In genomic region chr2:85766214-85766613, GRCh38 we compare ENCODE assay signal across 21 cellular contexts. TPM values are rescaled to one million over a fixed set of nuclear protein-coding genes. Genes with fewer than 3 reads are reported as not detected.
DNase-seq lines count a peak whose midpoint lies in the region; ATAC-seq and TF ChIP-seq lines count a peak whose summit lies in the region.
"Had no signal": no experiment of that assay in that cellular context is flagged by ENCODE, and none has a peak within 500 bp of the region (broad histone marks: within the 10 kb centered on the region; RNA-seq: fewer than 3 reads in every experiment).

No MANE protein-coding gene starts in this region.

- POLR2A ChIA-PET in activated CD8-positive, alpha-beta T cell treated with anti-CD3 and anti-CD28 coated beads, Interleukin-2, amount 10 ng/mL, durations not matched to agents 7 days and 5 days (lab: Charles Lee) = interaction anchor here (0.6 to 0.7 kb wide), 3 partner anchors 8 to 270 kb away, joined by 3 read pairs; no protein-coding TSS in a partner anchor

- no peak for TF ChIP-seq POLR2A in right lobe of liver (IDR thresholded peaks at IDR 0.05)

- no peak for DNase-seq in right lobe of liver
- DNase-seq in ascending aorta (ENCODE audit: low spot score in 2 of 2) = no peak
- no peak for DNase-seq in neural crest cell (ENCODE audit: low read depth, low spot score)
- DNase-seq in activated CD8-positive, alpha-beta T cell treated with anti-CD3 and anti-CD28 coated beads, Interleukin-2, amount 10 ng/mL, durations not matched to agents 7 days and 5 days = no peak
- no peak for DNase-seq in NCI-H1417 treated with DMSO at 0.1 percent for 48 hours (lab: John Stamatoyannopoulos, UW)
- DNase-seq in amniotic stem cell (lab: John Stamatoyannopoulos, UW) = no peak
- DNase-seq in nucleus accumbens (lab: John Stamatoyannopoulos, UW) = no peak
- DNase-seq: activated naive CD4-positive, alpha-beta T cell treated with anti-CD3 and anti-CD28 coated beads, Interleukin-2, amount 50 U/mL, for 16 hours; activated T-cell treated with anti-CD3 and anti-CD28 coated beads, Interleukin-2, amount 50 U/mL, for 4 hours; Calu3; glutamatergic neuron; HFFc6; NCI-H1436 treated with DMSO at 0.1 percent for 48 hours; NCI-H2171 treated with DMSO at 0.1 percent for 48 hours; NCI-H774; stimulated activated CD8-positive, alpha-beta memory T cell treated with anti-CD3 and anti-CD28 coated beads, Interleukin-4, amount 100 ng/mL, for 48 hours; uterus had no signal

- H3K4me3 ChIP-seq in liver (ENCODE audit: low read depth in 1 of 3, low read length in 3 of 3) (no peak overlapping the region), right lobe of liver (no peak overlapping the region), ascending aorta (no peak overlapping the region)
- H3K4me3 ChIP-seq: BLaER1 treated with 17β-estradiol and CSF1 and Interleukin-3, amounts not matched to agents 10 nM and 100 nM; uterus had no signal

- H3K9ac ChIP-seq in liver (ENCODE audit: low read depth in 1 of 2, low read length in 2 of 2) = no peak overlapping the region
- H3K9ac ChIP-seq: BLaER1 treated with 17β-estradiol and CSF1 and Interleukin-3, amounts not matched to agents 10 nM and 100 nM had no signal

- H3K9me3 ChIP-seq in liver (ENCODE audit: control insufficient read depth in 4 of 4, low read length in 3 of 4) (no peaks in the 10 kb centered on the region), right lobe of liver (no peaks in the 10 kb centered on the region), ascending aorta (no peaks in the 10 kb centered on the region)
- H3K9me3 ChIP-seq: BLaER1 treated with 17β-estradiol and CSF1 and Interleukin-3, amounts not matched to agents 10 nM and 100 nM; uterus had no signal

- no peaks in the 10 kb centered on the region for H3K27me3 ChIP-seq in liver (ENCODE audit: control insufficient read depth in 4 of 4, insufficient read depth in 4 of 4, low read length in 3 of 4)
- no peaks in the 10 kb centered on the region for H3K27me3 ChIP-seq in right lobe of liver
- H3K27me3 ChIP-seq in ascending aorta = no peaks in the 10 kb centered on the region
- H3K27me3 ChIP-seq: uterus had no signal

- H3K4me1 Mint-ChIP-seq in neural crest cell = peaks cover 58% of the 10 kb centered on the region
- no peaks in the 10 kb centered on the region for H3K4me1 Mint-ChIP-seq in activated CD8-positive, alpha-beta T cell treated with anti-CD3 and anti-CD28 coated beads, Interleukin-2, amount 10 ng/mL, durations not matched to agents 7 days and 5 days (ENCODE audit: low read depth)

- TF ChIP-seq RAD21 in liver (IDR thresholded peaks at IDR 0.05) = no peak

- H3K36me3 ChIP-seq in liver (ENCODE audit: control insufficient read depth in 4 of 4, insufficient read depth in 3 of 4, low read depth in 1 of 4, low read length in 3 of 4) (peaks cover 0 to 9% (median 3%) of the 10 kb centered on the region in 4 donors), right lobe of liver (peaks cover 0 to 36% (median 1%) of the 10 kb centered on the region in 4 donors), ascending aorta (peaks cover 36 to 79% of the 10 kb centered on the region in 2 donors)
- H3K36me3 ChIP-seq: BLaER1 treated with 17β-estradiol and CSF1 and Interleukin-3, amounts not matched to agents 10 nM and 100 nM; uterus had no signal

- no peaks in the 10 kb centered on the region for H3K36me3 Mint-ChIP-seq in neural crest cell (ENCODE audit: low read depth)
- H3K36me3 Mint-ChIP-seq in activated CD8-positive, alpha-beta T cell treated with anti-CD3 and anti-CD28 coated beads, Interleukin-2, amount 10 ng/mL, durations not matched to agents 7 days and 5 days (ENCODE audit: low read depth) = no peaks in the 10 kb centered on the region

- H3K4me3 Mint-ChIP-seq in neural crest cell = peak overlapping the region; percentile 82
- no peak overlapping the region for H3K4me3 Mint-ChIP-seq in activated CD8-positive, alpha-beta T cell treated with anti-CD3 and anti-CD28 coated beads, Interleukin-2, amount 10 ng/mL, durations not matched to agents 7 days and 5 days
- H3K4me3 Mint-ChIP-seq: activated T-cell treated with anti-CD3 and anti-CD28 coated beads, Interleukin-2, amount 50 U/mL, for 4 hours; HFFc6; T-helper 2 cell treated with Interferon-gamma antibody and Interleukin-4, amounts not matched to agents 5 μg/mL and 100 μg/mL, for 36 hours had no signal

- 65% methylated on average over 6 of the region's 6 CpGs for WGBS in liver
- WGBS in right lobe of liver (ENCODE audit: insufficient coverage, low coverage, low lambda C conversion rate, missing lambda C conversion rate) = 67% methylated on average over 1 of the region's 6 CpGs

- no peaks in the 10 kb centered on the region for H3K27me3 Mint-ChIP-seq in neural crest cell (ENCODE audit: low read depth)
- peaks cover 43% of the 10 kb centered on the region for H3K27me3 Mint-ChIP-seq in activated CD8-positive, alpha-beta T cell treated with anti-CD3 and anti-CD28 coated beads, Interleukin-2, amount 10 ng/mL, durations not matched to agents 7 days and 5 days (ENCODE audit: low read depth)

- no peaks in the 10 kb centered on the region for H3K9me3 Mint-ChIP-seq in neural crest cell
- H3K9me3 Mint-ChIP-seq in activated CD8-positive, alpha-beta T cell treated with anti-CD3 and anti-CD28 coated beads, Interleukin-2, amount 10 ng/mL, durations not matched to agents 7 days and 5 days (ENCODE audit: insufficient read depth) = no peaks in the 10 kb centered on the region
- H3K9me3 Mint-ChIP-seq: activated T-cell treated with anti-CD3 and anti-CD28 coated beads, Interleukin-2, amount 50 U/mL, for 4 hours; HFFc6; T-helper 2 cell treated with Interferon-gamma antibody and Interleukin-4, amounts not matched to agents 5 μg/mL and 100 μg/mL, for 36 hours had no signal

- H3K4me1 ChIP-seq in liver (ENCODE audit: control insufficient read depth in 4 of 4, insufficient read depth in 4 of 4, low read length in 3 of 4) = peaks cover 26 to 63% (median 56%) of the 10 kb centered on the region in 4 donors
- H3K4me1 ChIP-seq in right lobe of liver = peaks cover 0 to 53% (median 14%) of the 10 kb centered on the region in 4 donors
- peaks cover 36 to 83% of the 10 kb centered on the region in 2 donors for H3K4me1 ChIP-seq in ascending aorta

- ATAC-seq in right lobe of liver = no peak
- no peak for ATAC-seq in activated CD8-positive, alpha-beta T cell treated with anti-CD3 and anti-CD28 coated beads, Interleukin-2, amount 10 ng/mL, durations not matched to agents 7 days and 5 days
- ATAC-seq: activated T-cell treated with anti-CD3 and anti-CD28 coated beads, Interleukin-2, amount 50 U/mL, for 4 hours; left lobe of liver had no signal

- CTCF ChIA-PET in activated CD8-positive, alpha-beta T cell treated with anti-CD3 and anti-CD28 coated beads, Interleukin-2, amount 10 ng/mL, durations not matched to agents 7 days and 5 days (lab: Charles Lee) = interaction anchor here (1.2 kb wide), 1 partner anchor 48 kb away, joined by 5 read pairs; no protein-coding TSS in a partner anchor

- no peak overlapping the region for H3K27ac Mint-ChIP-seq in neural crest cell (ENCODE audit: unreplicated experiment)
- no peak overlapping the region for H3K27ac Mint-ChIP-seq in activated CD8-positive, alpha-beta T cell treated with anti-CD3 and anti-CD28 coated beads, Interleukin-2, amount 10 ng/mL, durations not matched to agents 7 days and 5 days
- H3K27ac Mint-ChIP-seq: HFFc6; T-helper 2 cell treated with Interferon-gamma antibody and Interleukin-4, amounts not matched to agents 5 μg/mL and 100 μg/mL, for 36 hours had no signal

- intact Hi-C loops in right lobe of liver (cut with DNase I) (no loop called here), ascending aorta (cut with DNase I) (no loop called here)

- TF ChIP-seq CTCF in liver (IDR thresholded peaks at IDR 0.05; ENCODE audit: low read depth, low read length, missing input control) (no peak), right lobe of liver (IDR thresholded peaks at IDR 0.05) (no peak), ascending aorta (IDR thresholded peaks at IDR 0.05) (no peak), neural crest cell (conservative IDR thresholded peaks at IDR 0.05) (no peak)

- H3K27ac ChIP-seq in liver (ENCODE audit: low read depth in 1 of 2, low read length in 2 of 2) = no peak overlapping the region
- no peak overlapping the region for H3K27ac ChIP-seq in right lobe of liver
- H3K27ac ChIP-seq in ascending aorta = peak overlapping the region; percentile 37 to 93
- H3K27ac ChIP-seq: BLaER1 treated with 17β-estradiol and CSF1 and Interleukin-3, amounts not matched to agents 10 nM and 100 nM; uterus had no signal

TF ChIP-seq in liver, 16 proteins besides CTCF, POLR2A, EP300 and RAD21 (continues in another document):
- no peak for TF ChIP-seq JUND (IDR thresholded peaks at IDR 0.05)
- TF ChIP-seq ATF3 (IDR thresholded peaks at IDR 0.05) = no peak
- peak; percentile 52 for TF ChIP-seq NR2F2 (IDR thresholded peaks at IDR 0.05)
- TF ChIP-seq, protein P1, sequence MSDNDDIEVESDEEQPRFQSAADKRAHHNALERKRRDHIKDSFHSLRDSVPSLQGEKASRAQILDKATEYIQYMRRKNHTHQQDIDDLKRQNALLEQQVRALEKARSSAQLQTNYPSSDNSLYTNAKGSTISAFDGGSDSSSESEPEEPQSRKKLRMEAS (IDR thresholded peaks at IDR 0.05) = no peak
- TF ChIP-seq HNF4A (conservative IDR thresholded peaks at IDR 0.05) = no peak
- no peak for TF ChIP-seq ZBTB33 (IDR thresholded peaks at IDR 0.05)
- no peak for TF ChIP-seq TAF1 (conservative IDR thresholded peaks at IDR 0.05)

RNA-seq across cellular contexts. Expression of gene ATOH8, which starts 12.4 kb away (rescaled TPM):
- total RNA-seq in liver = 10 to 100 TPM in 1 of 2 donors, under 1 TPM in 1; 0.33 to 37.7 TPM
- 10 to 100 TPM; 20.4 to 33.2 TPM for polyA plus RNA-seq in liver
- total RNA-seq in right lobe of liver = 10 to 100 TPM in 4 of 6 experiments, 1 to 10 TPM in 2; 5.3 to 78.0 (median 46.2) TPM
- total RNA-seq in ascending aorta = 239 TPM
- 6.9 and 7.7 TPM in 2 replicates for total RNA-seq in neural crest cell
- total RNA-seq in activated CD8-positive, alpha-beta T cell treated with anti-CD3 and anti-CD28 coated beads, Interleukin-2, amount 10 ng/mL, durations not matched to agents 7 days and 5 days = under 1 TPM; 0.11 to 0.13 TPM
- total RNA-seq: activated T-cell treated with anti-CD3 and anti-CD28 coated beads, Interleukin-2, amount 50 U/mL, for 4 hours had no signal

Comparison
In these comparisons a context has a peak if more than half of its experiments do, and no peak if none do; other contexts are left out.
1. H3K27ac ChIP-seq: peak in ascending aorta (2 of 2); none in liver (0 of 2) and right lobe of liver (0 of 3).